In the genomic region with DNA sequence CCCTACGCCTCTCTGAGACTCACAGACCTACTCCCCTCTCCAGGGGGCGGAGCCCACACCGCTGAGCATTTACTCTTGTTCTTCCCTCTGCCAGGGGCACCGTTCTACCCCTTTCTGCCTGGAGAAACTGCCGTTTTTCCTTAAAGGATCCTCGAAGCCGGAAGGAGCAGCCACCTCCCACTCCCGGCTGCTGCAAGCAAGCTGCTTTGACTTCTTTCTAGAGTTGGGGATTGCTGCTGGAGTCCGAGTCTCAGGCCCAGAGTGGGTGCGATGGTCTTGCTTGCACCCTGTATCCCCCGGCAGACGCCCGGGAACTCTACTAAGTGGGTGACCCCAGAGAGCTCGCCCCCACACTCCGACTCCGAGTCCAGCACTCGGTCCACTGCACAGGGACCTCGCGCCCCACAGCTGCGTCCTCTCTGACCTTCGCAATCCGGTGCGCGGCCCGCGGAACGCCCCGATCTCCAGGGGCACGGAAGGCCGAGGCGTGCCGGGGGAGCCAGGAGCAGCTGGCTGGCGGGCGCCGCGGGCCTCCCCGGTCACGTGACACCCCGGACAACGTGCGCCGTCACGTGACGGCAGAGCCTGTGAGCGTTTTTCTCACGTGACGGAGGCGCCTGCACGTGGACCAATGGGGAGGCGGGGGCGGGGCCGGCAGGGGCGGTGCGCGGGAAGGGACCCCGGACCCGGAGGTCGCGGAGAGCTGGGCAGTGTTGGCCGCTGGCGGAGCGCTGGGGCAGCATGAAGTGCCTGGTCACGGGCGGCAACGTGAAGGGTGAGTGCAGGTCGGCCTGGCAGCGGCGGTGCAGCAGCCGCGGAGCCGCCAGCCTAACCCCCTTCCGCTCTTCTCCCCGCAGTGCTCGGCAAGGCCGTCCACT, we compare ENCODE assay signal across 8 cellular contexts. TPM values are rescaled to one million over a fixed set of nuclear protein-coding genes. Genes with fewer than 3 reads are reported as not detected.
A peak's percentile ranks its signal among the peaks of the same experiment; 100 is the strongest.
DNase-seq lines count a peak whose midpoint lies in the region; ATAC-seq and TF ChIP-seq lines count a peak whose summit lies in the region.

A gene (plus strand): TSS at position 683 of the 878 bp plus-strand sequence. CDS start 59 bp downstream, at position 742.

- peak within 1 kb of the TSS; percentile 96 for H3K4me2 ChIP-seq in HCT116 (ENCODE audit: low read length)
- H3K4me2 ChIP-seq in SK-N-SH, result peak within 1 kb of the TSS; percentile 99

- TF ChIP-seq POLR2A in HCT116 (IDR thresholded peaks at IDR 0.05; ENCODE audit: borderline replicate concordance, extremely low read depth, insufficient read depth, insufficient read length) (no peak), NB4 (IDR thresholded peaks at IDR 0.05; ENCODE audit: extremely low read depth, insufficient read length) (peak; percentile 69), suprapubic skin (IDR thresholded peaks at IDR 0.05) (no peak)

- peaks cover 23% of the 10 kb centered on the region for H3K36me3 Mint-ChIP-seq in activated naive CD4-positive, alpha-beta T cell treated with anti-CD3 and anti-CD28 coated beads, Interleukin-2, amount 10 ng/mL, durations not matched to agents 7 days and 5 days

- H3K4me1 Mint-ChIP-seq in activated naive CD4-positive, alpha-beta T cell treated with anti-CD3 and anti-CD28 coated beads, Interleukin-2, amount 10 ng/mL, durations not matched to agents 7 days and 5 days, result peaks cover 44% of the 10 kb centered on the region

- H3K9me2 ChIP-seq in HCT116 (ENCODE audit: insufficient read depth) (no peaks in the 10 kb centered on the region), SK-N-SH (no peaks in the 10 kb centered on the region)

- BruUV-seq in HCT116 (replicated peaks; lab: Mats Ljungman, UMichigan), result TSS peak; percentile 85

- CTCF ChIA-PET in HCT116 (lab: Charles Lee) (interaction anchor here (0.8 to 2.2 kb wide), 5 partner anchors 10 to 44 kb away, joined by 4 to 17 read pairs (median 5); a partner anchor contains a TSS), SK-N-SH (lab: Yijun Ruan, JAX) (interaction anchor here (0.9 to 2.7 kb wide), 18 partner anchors 9 to 224 kb away, joined by 3 to 53 read pairs (median 4); a partner anchor contains a TSS)
- CTCF ChIA-PET in activated naive CD4-positive, alpha-beta T cell treated with anti-CD3 and anti-CD28 coated beads, Interleukin-2, amount 10 ng/mL, durations not matched to agents 7 days and 5 days (lab: Charles Lee), result interaction anchor here (0.8 to 24.9 kb wide), 8 partner anchors 8 to 114 kb away, joined by 3 to 564 read pairs (median 4); a partner anchor contains a TSS

- no peaks in the 10 kb centered on the region for H3K9me3 Mint-ChIP-seq in activated naive CD4-positive, alpha-beta T cell treated with anti-CD3 and anti-CD28 coated beads, Interleukin-2, amount 10 ng/mL, durations not matched to agents 7 days and 5 days

- H3K4me1 ChIP-seq in HCT116 (ENCODE audit: control insufficient read depth in 1 of 2, insufficient read depth in 2 of 2, low read length in 2 of 2) (peaks cover 9 to 34% of the 10 kb centered on the region in 2 experiments), SK-N-SH (ENCODE audit: control insufficient read depth in 1 of 2, insufficient read depth in 2 of 2, low read depth in 1 of 2, low read length in 1 of 2) (peaks cover 0 to 13% of the 10 kb centered on the region in 2 experiments; a peak in 1 of 4 replicates), suprapubic skin (peaks cover 24% of the 10 kb centered on the region)

- H2AFZ ChIP-seq in HCT116 (ENCODE audit: low read depth, low read length, poor library complexity, severe bottlenecking) (no peak within 1 kb of the TSS), SK-N-SH (ENCODE audit: low read depth) (peak within 1 kb of the TSS; percentile 92)

- peak within 1 kb of the TSS; percentile 56 for H3K27ac Mint-ChIP-seq in activated naive CD4-positive, alpha-beta T cell treated with anti-CD3 and anti-CD28 coated beads, Interleukin-2, amount 10 ng/mL, durations not matched to agents 7 days and 5 days

- H3K9ac ChIP-seq in HCT116 (ENCODE audit: low read length), result peak within 1 kb of the TSS; percentile 83
- H3K9ac ChIP-seq in SK-N-SH, result peak within 1 kb of the TSS; percentile 97

- H3K27ac ChIP-seq in HCT116 (ENCODE audit: low read depth, low read length), result peak within 1 kb of the TSS; percentile 85
- peak within 1 kb of the TSS; percentile 80 to 82 for H3K27ac ChIP-seq in SK-N-SH (ENCODE audit: low read depth in 2 of 2, low read length in 1 of 2)
- peak within 1 kb of the TSS; percentile 82 for H3K27ac ChIP-seq in suprapubic skin

- DNase-seq in EH (ENCODE audit: low read depth) (peak; percentile 94), HCT116 (ENCODE audit: low read depth, low spot score) (peak; percentile 86), NB4 (ENCODE audit: low read depth) (peak; percentile 98), SK-N-SH (peak; percentile 99), germinal center (ENCODE audit: low spot score) (peak; percentile 96), occipital lobe (lab: John Stamatoyannopoulos, UW) (peak; percentile 90), suprapubic skin (ENCODE audit: low spot score in 2 of 2) (peak; percentile 98)
- DNase-seq in activated naive CD4-positive, alpha-beta T cell treated with anti-CD3 and anti-CD28 coated beads, Interleukin-2, amount 10 ng/mL, durations not matched to agents 7 days and 5 days, result peak; percentile 96

- peak; percentile 71 for ATAC-seq in HCT116

- RAD21 ChIA-PET in HCT116 (lab: Charles Lee; ENCODE audit: low non-redundant PET in 1 of 2, low total read pairs in 2 of 2, uncharacterized antibody in 2 of 2, unreplicated experiment in 2 of 2), result interaction anchor here in 1 of 2 experiments (0.5 kb wide), 1 partner anchor 74 kb away, joined by 3 read pairs; no protein-coding TSS in a partner anchor

- peaks cover 5% of the 10 kb centered on the region for H3K27me3 Mint-ChIP-seq in activated naive CD4-positive, alpha-beta T cell treated with anti-CD3 and anti-CD28 coated beads, Interleukin-2, amount 10 ng/mL, durations not matched to agents 7 days and 5 days

- peak within 1 kb of the TSS; percentile 69 for H3K4me3 ChIP-seq in HCT116 (replicated peaks in 1 of 2; ENCODE audit: low read depth in 1 of 2, low read length in 2 of 2)
- H3K4me3 ChIP-seq in NB4 (ENCODE audit: low read depth, low read length), result peak within 1 kb of the TSS; percentile 91
- peak within 1 kb of the TSS; percentile 76 to 98 for H3K4me3 ChIP-seq in SK-N-SH (ENCODE audit: low read depth in 2 of 2, low read length in 1 of 2)
- peak within 1 kb of the TSS; percentile 85 for H3K4me3 ChIP-seq in suprapubic skin

- H3K36me3 ChIP-seq in HCT116 (ENCODE audit: control insufficient read depth in 1 of 2, insufficient read depth in 2 of 2, low read length in 2 of 2) (peaks cover 0 to 11% of the 10 kb centered on the region in 2 experiments; a peak in 2 of 4 replicates), SK-N-SH (replicated peaks in 1 of 2; ENCODE audit: control insufficient read depth in 1 of 2, insufficient read depth in 2 of 2, low read length in 1 of 2) (no peaks in the 10 kb centered on the region), suprapubic skin (peaks cover 17% of the 10 kb centered on the region)

- POLR2A ChIA-PET in HCT116 (lab: Charles Lee), result interaction anchor here (0.7 to 1.5 kb wide), 5 partner anchors 10 to 77 kb away, joined by 3 to 8 read pairs (median 3); a partner anchor contains a TSS
- POLR2A ChIA-PET in SK-N-SH (lab: Yijun Ruan, JAX), result interaction anchor here (0.6 to 2.6 kb wide), 16 partner anchors 10 to 959 kb away, joined by 3 to 32 read pairs (median 4); a partner anchor contains a TSS

- H3K9me3 ChIP-seq in HCT116 (ENCODE audit: control insufficient read depth in 1 of 2, insufficient read depth in 1 of 2, low read depth in 1 of 2, low read length in 2 of 2) (no peaks in the 10 kb centered on the region), SK-N-SH (no peaks in the 10 kb centered on the region), suprapubic skin (no peaks in the 10 kb centered on the region)

- WGBS in SK-N-SH (ENCODE audit: low lambda C conversion rate), result under 1% methylated on average over 25 of the region's 75 CpGs
- 0% methylated on average over 6 of the region's 75 CpGs for WGBS in suprapubic skin

- intact Hi-C loops in HCT116 (cut with micrococcal nuclease), result no loop called here

- H4K20me1 ChIP-seq in HCT116 (ENCODE audit: insufficient read depth) (no peaks in the 10 kb centered on the region), SK-N-SH (ENCODE audit: insufficient read depth) (no peaks in the 10 kb centered on the region)

- TF ChIP-seq CTCF in HCT116 (IDR thresholded peaks at IDR 0.05 in 2 of 3, conservative IDR thresholded peaks at IDR 0.05 in 1 of 3; ENCODE audit: borderline replicate concordance in 1 of 3, insufficient read depth in 1 of 3, low read depth in 2 of 3, low read length in 2 of 3), result no peak
- no peak for TF ChIP-seq CTCF in NB4 (IDR thresholded peaks at IDR 0.05; ENCODE audit: low read depth, low read length)
- TF ChIP-seq CTCF in SK-N-SH (IDR thresholded peaks at IDR 0.05), result no peak
- no peak for TF ChIP-seq CTCF in suprapubic skin (IDR thresholded peaks at IDR 0.05)

- H3K27me3 ChIP-seq in HCT116 (ENCODE audit: insufficient read depth, low read length), result no peaks in the 10 kb centered on the region
- no peaks in the 10 kb centered on the region for H3K27me3 ChIP-seq in SK-N-SH (ENCODE audit: insufficient read depth)
- no peaks in the 10 kb centered on the region for H3K27me3 ChIP-seq in suprapubic skin

- peaks cover 14% of the 10 kb centered on the region; the same call in 1 of the 2 replicates for H3K79me2 ChIP-seq in HCT116 (ENCODE audit: insufficient read depth, low read length)
- peaks cover 23% of the 10 kb centered on the region for H3K79me2 ChIP-seq in SK-N-SH (ENCODE audit: insufficient read depth)

- no peak for TF ChIP-seq RAD21 in HCT116 (IDR thresholded peaks at IDR 0.05; ENCODE audit: low read depth)
- no peak for TF ChIP-seq RAD21 in SK-N-SH (IDR thresholded peaks at IDR 0.05; ENCODE audit: low read length)

- peak in 1 of 2 experiments; percentile 8; a peak in 1 of 4 replicates for TF ChIP-seq EP300 in SK-N-SH (IDR thresholded peaks at IDR 0.05; ENCODE audit: borderline replicate concordance in 1 of 2, low read depth in 1 of 2, low read length in 1 of 2)
- no peak for TF ChIP-seq EP300 in suprapubic skin (IDR thresholded peaks at IDR 0.05)

- H3F3A ChIP-seq in SK-N-SH (replicated peaks; ENCODE audit: insufficient read depth), result peaks cover 14% of the 10 kb centered on the region

- peak within 1 kb of the TSS; percentile 93 for H3K4me3 Mint-ChIP-seq in activated naive CD4-positive, alpha-beta T cell treated with anti-CD3 and anti-CD28 coated beads, Interleukin-2, amount 10 ng/mL, durations not matched to agents 7 days and 5 days

TF ChIP-seq in HCT116, 20 proteins besides CTCF, POLR2A, EP300 and RAD21 (continues in another document):
- peak; percentile 86; the same call in 1 of the 2 replicates for TF ChIP-seq ZFX (IDR thresholded peaks at IDR 0.05)
- TF ChIP-seq SIN3A (IDR thresholded peaks at IDR 0.05; ENCODE audit: low read depth), result peak; percentile 98

RNA-seq across cellular contexts. Expression of the gene that starts here (rescaled TPM):
- total RNA-seq in HCT116 (2021; ENCODE audit: unreplicated experiment), result 49.8 TPM
- 26.5 and 29.8 TPM in 2 replicates for polyA plus RNA-seq in HCT116 (2012)
- 21.5 and 22.3 TPM in 2 replicates for polyA plus RNA-seq in SK-N-SH (2012; rRNA removed)
- 4.8 and 8.6 TPM in 2 replicates for polyA plus RNA-seq in SK-N-SH (2012; cell fraction: cytosol; rRNA removed)
- 100 and 114 TPM in 2 replicates for polyA plus RNA-seq in SK-N-SH (2012; cell fraction: nucleus; rRNA removed)
- total RNA-seq in occipital lobe, result 14.0 TPM
- total RNA-seq in suprapubic skin, result 10 to 100 TPM; 24.1 to 86.9 (median 28.5) TPM

Comparison
In these comparisons a context has a peak if more than half of its experiments do, and no peak if none do; other contexts are left out.
1. Peak in every context shown above with its lines: DNase-seq, ATAC-seq, H3K4me3 ChIP-seq and H3K27ac ChIP-seq.